Comparison of ENCODE assay signal across 21 cellular contexts in the genomic region with DNA sequence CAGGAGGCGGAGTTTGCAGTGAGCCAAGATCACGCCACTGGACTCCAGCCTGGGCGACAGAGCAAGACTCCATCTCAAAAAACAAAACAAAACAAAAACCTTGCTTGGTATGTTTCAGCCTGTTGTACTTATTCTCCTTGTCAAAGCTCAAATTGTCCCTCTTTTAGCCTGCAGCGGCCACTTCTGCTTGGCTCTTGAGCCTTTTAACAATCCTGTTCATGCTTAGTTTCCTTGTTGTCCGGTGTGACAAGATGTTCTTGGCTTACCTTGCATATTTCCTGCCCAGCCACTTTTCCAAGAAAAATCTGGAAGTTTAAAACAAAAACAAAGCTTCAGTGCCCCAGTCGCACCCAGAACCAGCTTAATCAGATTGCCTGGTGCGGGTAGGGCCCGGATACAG.
A peak's percentile ranks its signal among the peaks of the same experiment; 100 is the strongest.
DNase-seq lines count a peak whose midpoint lies in the region; ATAC-seq and TF ChIP-seq lines count a peak whose summit lies in the region.
"Had no signal": no experiment of that assay in that cellular context is flagged by ENCODE, and none has a peak within 500 bp of the region (broad histone marks: within the 10 kb centered on the region; RNA-seq: fewer than 3 reads in every experiment).

No MANE protein-coding gene starts in this region.

- H2BK15ac ChIP-seq in IMR-90 (ENCODE audit: low read depth, low read length): 0 out of 3 replicates have a peak overlapping the region, but pooled peaks have one; percentile 8
- peak overlapping the region; percentile 2 for H2BK15ac ChIP-seq in mesenchymal stem cell (ENCODE audit: low read depth, poor library complexity, severe bottlenecking)

- H3K9ac ChIP-seq in IMR-90 (ENCODE audit: low read depth, low read length): no peak overlapping the region
- no peak overlapping the region for H3K9ac ChIP-seq in mesenchymal stem cell (ENCODE audit: low read length)

- peak overlapping the region; percentile 96 for H3K27ac ChIP-seq in IMR-90 (ENCODE audit: insufficient read depth, low read length)
- peak overlapping the region; percentile 23 to 62 for H3K27ac ChIP-seq in breast epithelium
- H3K27ac ChIP-seq in mesenchymal stem cell (ENCODE audit: low read length, poor library complexity, severe bottlenecking): no peak overlapping the region
- peak overlapping the region in 3 of 4 donors; percentile 50 to 74 (median 63) for H3K27ac ChIP-seq in upper lobe of left lung
- H3K27ac ChIP-seq: HL-60, SK-N-MC had no signal

- BruUV-seq in IMR-90 (replicated peaks; lab: Mats Ljungman, UMichigan): no TSS peak

- peak in 1 of 4 donors; percentile 35 for TF ChIP-seq EP300 in upper lobe of left lung (IDR thresholded peaks at IDR 0.05)

- H4K91ac ChIP-seq in IMR-90 (ENCODE audit: insufficient read depth, low read depth, low read length): 0 out of 2 replicates have a peak overlapping the region, but pooled peaks have one; percentile 60
- no peak overlapping the region for H4K91ac ChIP-seq in mesenchymal stem cell (ENCODE audit: low read length)

- H3K36me3 ChIP-seq in IMR-90 (ENCODE audit: control insufficient read depth, insufficient read depth, low read length): peaks cover 56% of the 10 kb centered on the region
- H3K36me3 ChIP-seq in breast epithelium: no peaks in the 10 kb centered on the region
- H3K36me3 ChIP-seq in mesenchymal stem cell (ENCODE audit: control insufficient read depth in 1 of 2, insufficient read depth in 2 of 2, low read depth in 1 of 2, low read length in 2 of 2): peaks cover 19 to 46% of the 10 kb centered on the region in 2 experiments
- peaks cover 0 to 8% (median 3%) of the 10 kb centered on the region in 4 donors for H3K36me3 ChIP-seq in upper lobe of left lung

- H2AK5ac ChIP-seq in IMR-90 (ENCODE audit: low read depth, low read length) (peak overlapping the region; percentile 48; the same call in 1 of the 2 replicates), mesenchymal stem cell (ENCODE audit: low read length, severe bottlenecking) (no peak overlapping the region)

- no peak overlapping the region for H3K23ac ChIP-seq in IMR-90 (ENCODE audit: low read depth, low read length)
- no peak overlapping the region for H3K23ac ChIP-seq in mesenchymal stem cell (ENCODE audit: low read length in 2 of 2)

- H2AFZ ChIP-seq in IMR-90 (replicated peaks; ENCODE audit: low read length, poor library complexity) (no peak overlapping the region), mesenchymal stem cell (ENCODE audit: low read depth, low read length) (no peak overlapping the region)

- TF ChIP-seq POLR2A in IMR-90 (IDR thresholded peaks at IDR 0.05; ENCODE audit: low read depth, low read length): no peak
- TF ChIP-seq POLR2A in breast epithelium (IDR thresholded peaks at IDR 0.05): no peak
- TF ChIP-seq POLR2A in upper lobe of left lung (IDR thresholded peaks at IDR 0.05): no peak
- TF ChIP-seq POLR2A in lower leg skin (IDR thresholded peaks at IDR 0.05): no peak

- no peak for TF ChIP-seq RAD21 in IMR-90 (IDR thresholded peaks at IDR 0.05; ENCODE audit: low read length)

- H4K8ac ChIP-seq in IMR-90 (ENCODE audit: low read depth in 2 of 2, low read length in 2 of 2) (peak overlapping the region; percentile 1 to 22; a peak in 2 of 4 replicates), mesenchymal stem cell (ENCODE audit: low read length) (no peak overlapping the region)

- peak overlapping the region; percentile 87; the same call in 1 of the 2 replicates for H4K5ac ChIP-seq in IMR-90 (ENCODE audit: low read depth, low read length)

- no peak overlapping the region for H2AK9ac ChIP-seq in IMR-90 (replicated peaks; ENCODE audit: low read depth, low read length, poor library complexity)

- 100% methylated on average over 1 of the region's 8 CpGs; no CpG with 5 or more reads in 1 of the 2 experiments for WGBS in IMR-90 (ENCODE audit: extremely low coverage in 2 of 2, insufficient read length in 1 of 2), 2 experiments
- over 99% methylated on average over 8 of the region's 8 CpGs for WGBS in mesenchymal stem cell
- WGBS in upper lobe of left lung, 2 donors: 66 to 73% methylated on average over 8 of the region's 8 CpGs
- 88 to 91% methylated on average over 8 of the region's 8 CpGs for WGBS in lower leg skin, 2 donors

- H3K4me1 ChIP-seq in IMR-90 (ENCODE audit: control insufficient read depth, insufficient read depth, low read length): peaks cover 36% of the 10 kb centered on the region
- H3K4me1 ChIP-seq in breast epithelium: peaks cover 4 to 5% of the 10 kb centered on the region in 2 donors
- H3K4me1 ChIP-seq in mesenchymal stem cell (ENCODE audit: control insufficient read depth, insufficient read depth, low read depth, low read length): peaks cover 5% of the 10 kb centered on the region
- peaks cover 18 to 30% (median 27%) of the 10 kb centered on the region in 4 donors for H3K4me1 ChIP-seq in upper lobe of left lung

- H2BK20ac ChIP-seq in IMR-90 (ENCODE audit: low read depth, low read length): peak overlapping the region; percentile 8; the same call in 1 of the 2 replicates

- H3K4me3 ChIP-seq in IMR-90 (ENCODE audit: insufficient read depth, low read depth, low read length) (no peak overlapping the region), breast epithelium (no peak overlapping the region), mesenchymal stem cell (ENCODE audit: insufficient read depth in 1 of 2, low read depth in 1 of 2, low read length in 2 of 2) (no peak overlapping the region), upper lobe of left lung (no peak overlapping the region), lower leg skin (ENCODE audit: low read depth, poor library complexity, severe bottlenecking) (no peak overlapping the region)
- H3K4me3 ChIP-seq: SK-N-MC had no signal

- H3K18ac ChIP-seq in IMR-90 (ENCODE audit: low read depth, low read length) (peak overlapping the region; percentile 81), mesenchymal stem cell (ENCODE audit: low read depth in 1 of 2, low read length in 2 of 2) (peak overlapping the region in 1 of 2 experiments; percentile 42)

- H3K79me1 ChIP-seq in IMR-90 (ENCODE audit: low read depth in 1 of 2, low read length in 2 of 2): peaks cover 50 to 94% of the 10 kb centered on the region in 2 experiments
- peaks cover 17% of the 10 kb centered on the region for H3K79me1 ChIP-seq in mesenchymal stem cell (replicated peaks; ENCODE audit: low read length, poor library complexity, severe bottlenecking)

- H2BK120ac ChIP-seq in IMR-90 (ENCODE audit: low read depth, low read length) (peak overlapping the region; percentile 47; the same call in 1 of the 2 replicates), mesenchymal stem cell (ENCODE audit: low read depth, low read length) (no peak overlapping the region)

- H3K27me3 ChIP-seq in IMR-90 (ENCODE audit: control insufficient read depth, insufficient read depth, low read length) (no peaks in the 10 kb centered on the region), breast epithelium (no peaks in the 10 kb centered on the region), mesenchymal stem cell (ENCODE audit: control insufficient read depth in 1 of 2, insufficient read depth in 1 of 2, low read length in 2 of 2) (no peaks in the 10 kb centered on the region), upper lobe of left lung (no peaks in the 10 kb centered on the region)

- peaks cover 15% of the 10 kb centered on the region; the same call in 1 of the 2 replicates for H4K20me1 ChIP-seq in IMR-90 (ENCODE audit: insufficient read depth, low read length)

- H3K14ac ChIP-seq in IMR-90 (replicated peaks; ENCODE audit: low read depth, low read length) (peak overlapping the region; percentile 54), mesenchymal stem cell (ENCODE audit: low read length in 2 of 2) (no peak overlapping the region)

- no peak overlapping the region for H3K56ac ChIP-seq in IMR-90 (ENCODE audit: extremely low read depth, insufficient read depth, low read length)

- no peak overlapping the region for H2BK12ac ChIP-seq in mesenchymal stem cell (ENCODE audit: low read length in 2 of 2)

- ATAC-seq in IMR-90 (ENCODE audit: low read depth) (no peak), upper lobe of left lung (ENCODE audit: low FRiP score in 2 of 2) (peak in 1 of 2 donors; percentile 62)

- dilution Hi-C loops in IMR-90 (cut with HindIII; ENCODE audit: low sequenced_read_pairs, unreplicated experiment): no loop called here

- intact Hi-C loops in IMR-90 (cut with micrococcal nuclease): no loop called here
- intact Hi-C loops in breast epithelium (cut with DNase I; ENCODE audit: low total_unique reads): no loop called here
- intact Hi-C loops in lower leg skin (cut with DNase I; ENCODE audit: low total_unique reads): no loop called here

- TF ChIP-seq CTCF in IMR-90 (conservative IDR thresholded peaks at IDR 0.05; ENCODE audit: low read depth, low read length) (no peak), breast epithelium (IDR thresholded peaks at IDR 0.05) (no peak), upper lobe of left lung (IDR thresholded peaks at IDR 0.05) (no peak), lower leg skin (IDR thresholded peaks at IDR 0.05) (no peak)

- peaks cover 36% of the 10 kb centered on the region for H3K9me1 ChIP-seq in IMR-90 (ENCODE audit: insufficient read depth, low read length)

- POLR2A ChIA-PET in IMR-90 (lab: Charles Lee; ENCODE audit: unreplicated experiment): no interaction called here

- H3K9me3 ChIP-seq in IMR-90 (ENCODE audit: control insufficient read depth, insufficient read depth, low read length) (no peaks in the 10 kb centered on the region), breast epithelium (no peaks in the 10 kb centered on the region), mesenchymal stem cell (ENCODE audit: control insufficient read depth, low read length) (no peaks in the 10 kb centered on the region), upper lobe of left lung (no peaks in the 10 kb centered on the region)

- CTCF ChIA-PET in IMR-90 (lab: Yijun Ruan, JAX): no interaction called here

- no peak overlapping the region for H3K4me2 ChIP-seq in IMR-90 (ENCODE audit: low read depth, low read length)
- H3K4me2 ChIP-seq in mesenchymal stem cell (ENCODE audit: low read length, poor library complexity, severe bottlenecking): no peak overlapping the region

- in situ Hi-C loops in IMR-90 (cut with MboI; ENCODE audit: low sequenced_read_pairs): no loop called here

- DNase-seq in IMR-90 (no peak), breast epithelium (ENCODE audit: low spot score in 2 of 2) (peak in 1 of 2 donors; percentile 41), mesenchymal stem cell (no peak), upper lobe of left lung (peak in 1 of 2 donors; percentile 65), lower leg skin (ENCODE audit: low spot score in 2 of 2) (no peak), C1 segment of cervical spinal cord (lab: John Stamatoyannopoulos, UW) (no peak), NCI-H446 (lab: John Stamatoyannopoulos, UW) (no peak)
- DNase-seq: ACHN, AML-193, COR-L47, DMS 273 treated with DMSO at 0.1 percent for 48 hours, DND-41, H7, HFFc6, Karpas-422, NCI-H1092 treated with DMSO at 0.1 percent for 48 hours, NCI-H146, NCI-H2081, SHP77 had no signal

- H2BK5ac ChIP-seq in IMR-90 (ENCODE audit: low read depth, low read length, poor library complexity, severe bottlenecking): peak overlapping the region; percentile 72
- H2BK5ac ChIP-seq in mesenchymal stem cell (ENCODE audit: low read depth, low read length, poor library complexity, severe bottlenecking): no peak overlapping the region

- peak overlapping the region; percentile 45; the same call in 1 of the 2 replicates for H3K4ac ChIP-seq in IMR-90 (ENCODE audit: low read depth, low read length)
- no peak overlapping the region for H3K4ac ChIP-seq in mesenchymal stem cell (ENCODE audit: low read depth in 1 of 2, low read length in 2 of 2)

TF ChIP-seq in IMR-90, 13 proteins besides CTCF, POLR2A, EP300 and RAD21 (continues in another document):
- TF ChIP-seq RFX5 (IDR thresholded peaks at IDR 0.05; ENCODE audit: low read depth, low read length): no peak
